In genomic region chr17:8222380-8222629, GRCh38 we compare ENCODE assay signal across 8 cellular contexts. TPM values are rescaled to one million over a fixed set of nuclear protein-coding genes. Genes with fewer than 3 reads are reported as not detected.
DNase-seq lines count a peak whose midpoint lies in the region; ATAC-seq and TF ChIP-seq lines count a peak whose summit lies in the region.

No MANE protein-coding gene starts in this region.

- peak overlapping the region; percentile 77 for H3K4me2 ChIP-seq in SU-DHL-6 (ENCODE audit: low read depth, low read length, poor library complexity, severe bottlenecking)

- no peaks in the 10 kb centered on the region for H4K20me1 ChIP-seq in SU-DHL-6 (ENCODE audit: low read depth, low read length)

- H3K9me3 ChIP-seq in SU-DHL-6 (ENCODE audit: insufficient read depth, low read length) (no peaks in the 10 kb centered on the region), skeletal muscle tissue (ENCODE audit: control insufficient read depth in 3 of 3, low read length in 3 of 3) (no peaks in the 10 kb centered on the region)

- H3K27me3 ChIP-seq in SU-DHL-6 (ENCODE audit: low read length), result no peaks in the 10 kb centered on the region
- no peaks in the 10 kb centered on the region for H3K27me3 ChIP-seq in skeletal muscle tissue (ENCODE audit: control insufficient read depth in 3 of 3, insufficient read depth in 3 of 3, low read length in 3 of 3)

- no peaks in the 10 kb centered on the region for H3K79me2 ChIP-seq in SU-DHL-6 (ENCODE audit: insufficient read depth, low read length)

- peaks cover 20 to 30% (median 23%) of the 10 kb centered on the region in 3 donors for H3K4me1 ChIP-seq in skeletal muscle tissue (ENCODE audit: control insufficient read depth in 3 of 3, insufficient read depth in 3 of 3, low read length in 3 of 3)

- TF ChIP-seq CTCF in SU-DHL-6 (IDR thresholded peaks at IDR 0.05; ENCODE audit: insufficient read depth, low read length, poor library complexity, severe bottlenecking) (no peak), fibroblast of villous mesenchyme (IDR thresholded peaks at IDR 0.05; ENCODE audit: insufficient read depth, low read depth, low read length) (no peak)

- H3K27ac ChIP-seq in SU-DHL-6 (ENCODE audit: low read depth, low read length), result peak overlapping the region; percentile 85
- H3K27ac ChIP-seq in skeletal muscle tissue (ENCODE audit: low read depth, low read length), result peak overlapping the region; percentile 97

- H3K9ac ChIP-seq in SU-DHL-6 (ENCODE audit: low read length) (peak overlapping the region; percentile 77), skeletal muscle tissue (ENCODE audit: low read depth in 1 of 3, low read length in 3 of 3) (peak overlapping the region; percentile 90 to 98 (median 95))

- peak overlapping the region; percentile 84 for H3K4me3 ChIP-seq in SU-DHL-6 (ENCODE audit: insufficient read depth, low read length, poor library complexity, severe bottlenecking)
- peak overlapping the region; percentile 90 for H3K4me3 ChIP-seq in fibroblast of villous mesenchyme (ENCODE audit: low read depth, low read length)
- H3K4me3 ChIP-seq in skeletal muscle tissue (ENCODE audit: low read length in 3 of 3), result peak overlapping the region; percentile 95 to 98 (median 98)

- peaks cover 30% of the 10 kb centered on the region for H3F3A ChIP-seq in SU-DHL-6 (ENCODE audit: insufficient read depth)

- ATAC-seq in HG02798 (IDR thresholded peaks at IDR 0.05; ENCODE audit: poor library complexity, unreplicated experiment) (peak; percentile 29), HG02973 (IDR thresholded peaks at IDR 0.05; ENCODE audit: unreplicated experiment) (no peak)

- H2AFZ ChIP-seq in SU-DHL-6 (ENCODE audit: low read depth, low read length, severe bottlenecking), result peak overlapping the region; percentile 20

- H3K9me2 ChIP-seq in SU-DHL-6 (replicated peaks; ENCODE audit: insufficient read depth, low read length), result no peaks in the 10 kb centered on the region

- H3K36me3 ChIP-seq in SU-DHL-6 (ENCODE audit: low read length) (no peaks in the 10 kb centered on the region), skeletal muscle tissue (ENCODE audit: control insufficient read depth in 3 of 3, insufficient read depth in 3 of 3, low read length in 3 of 3) (peaks cover 0 to 3% (median 2%) of the 10 kb centered on the region in 3 donors)

- peak; percentile 53 for DNase-seq in NCI-H1436 treated with DMSO at 0.1 percent for 48 hours (lab: John Stamatoyannopoulos, UW)
- no peak for DNase-seq in NCI-H1436 (lab: John Stamatoyannopoulos, UW)
- DNase-seq in fibroblast of villous mesenchyme (ENCODE audit: low read depth), result no peak
- no peak for DNase-seq in activated CD8-positive, alpha-beta memory T cell treated with anti-CD3 and anti-CD28 coated beads, Interleukin-2, amount 50 U/mL, for 4 hours

RNA-seq across cellular contexts. Expression of gene AURKB, which starts 11.9 kb away (rescaled TPM):
- 12.9 and 19.0 TPM in 2 replicates for total RNA-seq in fibroblast of villous mesenchyme
- total RNA-seq in skeletal muscle tissue, result 5.7 TPM

RNA-seq across cellular contexts. Expression of gene CTC1, which starts 25.6 kb away (rescaled TPM):
- 6.0 and 10.3 TPM in 2 replicates for total RNA-seq in fibroblast of villous mesenchyme
- 3.7 TPM for total RNA-seq in skeletal muscle tissue

RNA-seq across cellular contexts. Expression of gene PFAS, which starts 26.8 kb away (rescaled TPM):
- total RNA-seq in fibroblast of villous mesenchyme, result 38.0 and 41.9 TPM in 2 replicates
- total RNA-seq in skeletal muscle tissue, result 16.7 TPM

RNA-seq across cellular contexts. Expression of gene BORCS6, which starts 32.3 kb away (rescaled TPM):
- 6.0 and 8.4 TPM in 2 replicates for total RNA-seq in fibroblast of villous mesenchyme
- 4.7 TPM for total RNA-seq in skeletal muscle tissue

RNA-seq across cellular contexts. Expression of gene TMEM107, which starts 46.1 kb away (rescaled TPM):
- 15.5 and 23.7 TPM in 2 replicates for total RNA-seq in fibroblast of villous mesenchyme
- 25.1 TPM for total RNA-seq in skeletal muscle tissue
